38 cellular contexts compared by ENCODE assay signal in genomic region chr6:159886270-159886669, GRCh38. TPM values are rescaled to one million over a fixed set of nuclear protein-coding genes. Genes with fewer than 3 reads are reported as not detected.
"Had no signal": no experiment of that assay in that cellular context is flagged by ENCODE, and none has a peak within 500 bp of the region (broad histone marks: within the 10 kb centered on the region; RNA-seq: fewer than 3 reads in every experiment).

No MANE protein-coding gene starts in this region.

- H3K36me3 ChIP-seq: MG63 had no signal

- H3K4me3 ChIP-seq: MG63 had no signal

- H3K27me3 ChIP-seq: MG63 had no signal

- DNase-seq: Karpas-422, Kasumi-1, MG63, MM.1S, MV-4-11, NCI-H1048, NCI-H1092, NCI-H1092 treated with DMSO at 0.1 percent for 48 hours, NCI-H1105, NCI-H1105 treated with DMSO at 0.1 percent for 48 hours, NCI-H1417, NCI-H1417 treated with DMSO at 0.1 percent for 48 hours, NCI-H1436, NCI-H1436 treated with DMSO at 0.1 percent for 48 hours, NCI-H146, NCI-H1694, NCI-H1694 treated with DMSO at 0.1 percent for 48 hours, NCI-H187, NCI-H187 treated with DMSO at 0.1 percent for 48 hours, NCI-H1930, NCI-H2029, NCI-H2029 treated with DMSO at 0.1 percent for 48 hours, NCI-H2081, NCI-H2081 treated with DMSO at 0.1 percent for 48 hours, NCI-H2107, NCI-H2171, NCI-H2171 treated with DMSO at 0.1 percent for 48 hours, NCI-H2227 treated with DMSO at 0.1 percent for 48 hours, NCI-H226, NCI-H345, NCI-H446, NCI-H446 treated with DMSO at 0.1 percent for 48 hours, NCI-H510A, NCI-H510A treated with DMSO at 0.1 percent for 48 hours had no signal

- H3K9me3 ChIP-seq: MG63 had no signal

RNA-seq across cellular contexts. Expression of gene MAS1, which starts 4.5 kb away (rescaled TPM):
- total RNA-seq: LHCN-M2, M059J, MCF 10A, NCI-H460 had no signal
